In genomic region chr6:104639671-104640070, GRCh38 we compare ENCODE assay signal across 8 cellular contexts.
DNase-seq lines count a peak whose midpoint lies in the region; ATAC-seq and TF ChIP-seq lines count a peak whose summit lies in the region.

No MANE protein-coding gene starts in this region.

- no peaks in the 10 kb centered on the region for H3K27me3 ChIP-seq in breast epithelium
- no peaks in the 10 kb centered on the region for H3K27me3 ChIP-seq in dorsolateral prefrontal cortex
- H3K27me3 ChIP-seq in Peyer's patch, result no peaks in the 10 kb centered on the region

- POLR2A ChIA-PET in MCF 10A (lab: Yijun Ruan, JAX), result interaction anchor here (0.6 to 2.2 kb wide), 9 partner anchors 9 to 114 kb away, joined by 3 to 17 read pairs (median 5); no protein-coding TSS in a partner anchor

- BruUV-seq in MCF 10A (replicated peaks; lab: Mats Ljungman, UMichigan), result no TSS peak

- intact Hi-C loops in MCF 10A (cut with micrococcal nuclease) (loop anchor here (2.0 kb wide), 1 partner anchor 15 kb away; no protein-coding TSS in a partner anchor), breast epithelium (cut with DNase I; ENCODE audit: low total_unique reads) (no loop called here), dorsolateral prefrontal cortex (cut with DNase I) (no loop called here)

- DNase-seq in MCF 10A (ENCODE audit: unreplicated experiment) (peak; percentile 81), breast epithelium (ENCODE audit: low spot score in 2 of 2) (no peak), dorsolateral prefrontal cortex (no peak), NCI-H69 (lab: John Stamatoyannopoulos, UW) (no peak), Peyer's patch (no peak), AG08396 (ENCODE audit: low spot score) (no peak)
- DNase-seq in activated naive CD4-positive, alpha-beta T cell treated with anti-CD3 and anti-CD28 coated beads, Interleukin-2, amount 10 ng/mL, durations not matched to agents 7 days and 5 days, result no peak

- H3K9me3 Mint-ChIP-seq in MCF 10A (ENCODE audit: unreplicated experiment), result peaks cover 8% of the 10 kb centered on the region
- no peaks in the 10 kb centered on the region for H3K9me3 Mint-ChIP-seq in activated naive CD4-positive, alpha-beta T cell treated with anti-CD3 and anti-CD28 coated beads, Interleukin-2, amount 10 ng/mL, durations not matched to agents 7 days and 5 days

- CTCF ChIA-PET in MCF 10A (lab: Yijun Ruan, JAX), result interaction anchor here (0.7 kb wide), 1 partner anchor 11 kb away, joined by 4 read pairs; no protein-coding TSS in a partner anchor
- CTCF ChIA-PET in activated naive CD4-positive, alpha-beta T cell treated with anti-CD3 and anti-CD28 coated beads, Interleukin-2, amount 10 ng/mL, durations not matched to agents 7 days and 5 days (lab: Charles Lee), result no interaction called here

- TF ChIP-seq CTCF in MCF 10A (IDR thresholded peaks at IDR 0.05; ENCODE audit: unreplicated experiment) (no peak), breast epithelium (IDR thresholded peaks at IDR 0.05) (no peak), dorsolateral prefrontal cortex (IDR thresholded peaks at IDR 0.05 in 54 of 56, conservative IDR thresholded peaks at IDR 0.05 in 2 of 56; ENCODE audit: low read depth in 1 of 56, partially characterized antibody in 56 of 56) (no peak), Peyer's patch (IDR thresholded peaks at IDR 0.05) (no peak)

- peak overlapping the region; percentile 94 for H3K27ac Mint-ChIP-seq in MCF 10A (ENCODE audit: low read depth, unreplicated experiment)
- H3K27ac Mint-ChIP-seq in activated naive CD4-positive, alpha-beta T cell treated with anti-CD3 and anti-CD28 coated beads, Interleukin-2, amount 10 ng/mL, durations not matched to agents 7 days and 5 days, result no peak overlapping the region

- no peak for TF ChIP-seq POLR2A in breast epithelium (IDR thresholded peaks at IDR 0.05)
- no peak for TF ChIP-seq POLR2A in Peyer's patch (IDR thresholded peaks at IDR 0.05)

- H3K36me3 ChIP-seq in breast epithelium, result no peaks in the 10 kb centered on the region
- H3K36me3 ChIP-seq in Peyer's patch, result no peaks in the 10 kb centered on the region

- peak overlapping the region in 1 of 2 donors; percentile 83 for H3K27ac ChIP-seq in breast epithelium
- H3K27ac ChIP-seq in dorsolateral prefrontal cortex, result peak overlapping the region in 51 of 59 donors; percentile 8 to 82 (median 56)
- H3K27ac ChIP-seq in Peyer's patch, result peak overlapping the region in 2 of 4 donors; percentile 6 to 30

- H3K27me3 Mint-ChIP-seq in MCF 10A (ENCODE audit: insufficient read depth, unreplicated experiment), result no peaks in the 10 kb centered on the region
- H3K27me3 Mint-ChIP-seq in activated naive CD4-positive, alpha-beta T cell treated with anti-CD3 and anti-CD28 coated beads, Interleukin-2, amount 10 ng/mL, durations not matched to agents 7 days and 5 days, result peaks cover under 1% of the 10 kb centered on the region

- H3K36me3 Mint-ChIP-seq in MCF 10A (ENCODE audit: insufficient read depth, unreplicated experiment), result no peaks in the 10 kb centered on the region
- H3K36me3 Mint-ChIP-seq in activated naive CD4-positive, alpha-beta T cell treated with anti-CD3 and anti-CD28 coated beads, Interleukin-2, amount 10 ng/mL, durations not matched to agents 7 days and 5 days, result no peaks in the 10 kb centered on the region

- H3K9me3 ChIP-seq in breast epithelium (no peaks in the 10 kb centered on the region), Peyer's patch (no peaks in the 10 kb centered on the region)

- H3K4me3 ChIP-seq in breast epithelium (no peak overlapping the region), dorsolateral prefrontal cortex (peak overlapping the region in 3 of 59 donors; percentile 1 to 21 (median 11)), Peyer's patch (no peak overlapping the region)

- peak; percentile 94 for ATAC-seq in HG03354 (IDR thresholded peaks at IDR 0.05; ENCODE audit: poor library complexity, severe bottlenecking, unreplicated experiment)

- H3K4me1 ChIP-seq in breast epithelium (no peaks in the 10 kb centered on the region), Peyer's patch (no peaks in the 10 kb centered on the region)

- peaks cover 61% of the 10 kb centered on the region for H3K4me1 Mint-ChIP-seq in MCF 10A (ENCODE audit: insufficient read depth, unreplicated experiment)
- H3K4me1 Mint-ChIP-seq in activated naive CD4-positive, alpha-beta T cell treated with anti-CD3 and anti-CD28 coated beads, Interleukin-2, amount 10 ng/mL, durations not matched to agents 7 days and 5 days, result peaks cover 7% of the 10 kb centered on the region

- H3K4me3 Mint-ChIP-seq in MCF 10A (ENCODE audit: unreplicated experiment), result peak overlapping the region; percentile 17
- H3K4me3 Mint-ChIP-seq in activated naive CD4-positive, alpha-beta T cell treated with anti-CD3 and anti-CD28 coated beads, Interleukin-2, amount 10 ng/mL, durations not matched to agents 7 days and 5 days, result no peak overlapping the region
